9 cellular contexts compared by ENCODE assay signal in the genomic region with DNA sequence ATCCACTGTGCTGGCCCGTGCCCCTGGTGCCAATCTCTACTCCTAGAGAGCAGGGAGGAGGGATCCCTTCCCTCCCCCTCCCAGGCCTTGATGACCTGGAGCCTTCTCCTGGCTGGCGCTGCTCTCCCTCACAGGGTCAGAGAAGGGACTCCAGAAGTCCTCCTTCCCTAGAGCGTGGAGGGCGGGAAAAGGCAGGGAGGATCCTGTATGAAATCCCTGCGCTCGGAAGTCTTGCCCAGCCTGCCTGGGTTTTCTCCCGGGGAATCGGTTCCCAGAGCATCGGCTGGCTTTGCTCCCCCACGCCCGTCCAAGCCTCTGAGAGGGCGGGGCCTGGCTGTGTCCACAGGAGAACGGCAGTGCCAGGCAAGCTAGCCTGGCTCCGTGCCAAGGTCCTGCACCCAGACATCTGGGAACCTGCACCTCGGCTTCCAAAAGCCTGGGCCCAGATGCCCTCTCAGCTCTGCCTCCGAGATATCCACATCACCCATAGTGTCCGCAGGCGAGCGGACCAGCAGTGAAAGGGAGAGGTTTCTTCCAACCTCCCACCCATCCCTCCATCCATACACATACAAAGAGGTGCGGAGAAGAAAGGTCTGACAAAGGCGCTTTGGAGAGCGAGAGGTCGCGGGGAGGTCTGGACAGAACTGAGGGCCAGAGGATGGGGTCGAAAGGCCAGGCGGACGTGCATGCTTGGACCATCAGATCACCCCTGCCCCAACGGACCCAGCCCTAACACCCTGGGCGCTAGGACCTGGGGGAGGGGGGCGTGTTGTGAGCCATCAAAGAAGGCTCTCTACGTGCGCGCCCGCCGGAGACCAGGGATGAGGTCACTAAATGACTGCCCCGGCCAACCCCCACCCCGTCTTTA. TPM values are rescaled to one million over a fixed set of nuclear protein-coding genes. Genes with fewer than 3 reads are reported as not detected.
DNase-seq lines count a peak whose midpoint lies in the region; ATAC-seq, FAIRE-seq and TF ChIP-seq lines count a peak whose summit lies in the region.
"Had no signal": no experiment of that assay in that cellular context is flagged by ENCODE, and none has a peak within 500 bp of the region (broad histone marks: within the 10 kb centered on the region; RNA-seq: fewer than 3 reads in every experiment).

No MANE protein-coding gene starts in this region.

- CTCF ChIA-PET in WTC11 (lab: Charles Lee) (interaction anchor here (0.6 to 7.7 kb wide), 14 partner anchors 11 to 581 kb away, joined by 3 to 49 read pairs (median 6); partner anchors contain the start of genes CD300LG and PPY), H1 (lab: Charles Lee; ENCODE audit: partially characterized antibody) (interaction anchor here (0.7 to 25.8 kb wide), 5 partner anchors 11 to 328 kb away, joined by 3 to 403 read pairs (median 5); no protein-coding TSS in a partner anchor)

- TF ChIP-seq RAD21 in H1 (IDR thresholded peaks at IDR 0.05 in 1 of 2, conservative IDR thresholded peaks at IDR 0.05 in 1 of 2; ENCODE audit: low read depth in 2 of 2, low read length in 2 of 2), result no peak

- peak overlapping the region; percentile 71; the same call in 1 of the 2 replicates for H2BK5ac ChIP-seq in H1 (ENCODE audit: low read depth, low read length)

- FAIRE-seq in H1 (lab: Jason Lieb, UNC), result no peak
- FAIRE-seq: GM18507 had no signal

- H3K4me1 ChIP-seq in HUES48 (ENCODE audit: control insufficient read depth, insufficient read depth, low read length) (peaks cover 27% of the 10 kb centered on the region), H1 (replicated peaks in 1 of 4; ENCODE audit: control insufficient read depth in 3 of 4, insufficient read depth in 4 of 4, low read length in 3 of 4) (peaks cover 4 to 33% (median 27%) of the 10 kb centered on the region in 4 experiments), stomach smooth muscle (ENCODE audit: control insufficient read depth, insufficient read depth, low read length) (peaks cover 30% of the 10 kb centered on the region)

- no peak for TF ChIP-seq EP300 in H1 (IDR thresholded peaks at IDR 0.05; ENCODE audit: borderline replicate concordance in 1 of 2, low read depth in 2 of 2, low read length in 2 of 2)

- no peaks in the 10 kb centered on the region for H3K79me2 ChIP-seq in H1 (ENCODE audit: control insufficient read depth in 1 of 2, insufficient read depth in 2 of 2, low read length in 2 of 2)

- H3K18ac ChIP-seq in H1 (ENCODE audit: extremely low read depth, low read length), result peak overlapping the region; percentile 68; the same call in 1 of the 2 replicates

- no peak overlapping the region for H4K8ac ChIP-seq in H1 (ENCODE audit: extremely low read depth, insufficient read depth, low read length)

- H2AK5ac ChIP-seq in H1 (ENCODE audit: low read depth, low read length), result no peak overlapping the region

- H3K9ac ChIP-seq in HUES48 (ENCODE audit: low read depth, low read length) (no peak overlapping the region), H1 (replicated peaks in 1 of 4; ENCODE audit: extremely low read depth in 1 of 4, low read depth in 3 of 4, low read length in 3 of 4) (no peak overlapping the region), stomach smooth muscle (ENCODE audit: low read length in 2 of 2) (peak overlapping the region; percentile 60 to 96)

- POLR2A ChIA-PET in WTC11 (lab: Charles Lee), result no interaction called here
- POLR2A ChIA-PET in H1 (lab: Charles Lee; ENCODE audit: partially characterized antibody), result interaction anchor here (0.7 to 0.9 kb wide), 2 partner anchors 8 to 10 kb away, joined by 3 to 4 read pairs; no protein-coding TSS in a partner anchor

- peak overlapping the region; percentile 94 to 99 for H3K4me2 ChIP-seq in H1 (ENCODE audit: insufficient read depth in 1 of 2, low read depth in 2 of 2, low read length in 2 of 2)

- DNase-seq in AG08396 (ENCODE audit: low spot score) (peak; percentile 76), WTC11 (ENCODE audit: low spot score) (peak; percentile 86), H1 (ENCODE audit: low read depth in 1 of 2, low spot score in 2 of 2) (peak in 1 of 2 experiments; percentile 90), medulla oblongata (ENCODE audit: extremely low spot score) (peak; percentile 92), NCI-H2107 (lab: John Stamatoyannopoulos, UW) (no peak)

- H3K36me3 Mint-ChIP-seq in WTC11, result no peaks in the 10 kb centered on the region

- peak overlapping the region; percentile 11 for H4K91ac ChIP-seq in H1 (replicated peaks; ENCODE audit: insufficient read length, low read length)

- H4K5ac ChIP-seq in H1 (ENCODE audit: insufficient read length, low read depth, low read length), result no peak overlapping the region

- ATAC-seq in WTC11 (peak; percentile 59), GM21528 (IDR thresholded peaks at IDR 0.05; ENCODE audit: low FRiP score, unreplicated experiment) (no peak)

- H4K20me1 ChIP-seq in H1 (replicated peaks in 1 of 2; ENCODE audit: control insufficient read depth in 1 of 2, insufficient read depth in 2 of 2, low read length in 2 of 2), result no peaks in the 10 kb centered on the region

- H2BK20ac ChIP-seq in H1 (ENCODE audit: low read length), result peak overlapping the region; percentile 75; the same call in 1 of the 2 replicates

- peaks cover 55% of the 10 kb centered on the region for H3K27me3 Mint-ChIP-seq in WTC11 (ENCODE audit: low read depth)

- TF ChIP-seq CTCF in WTC11 (IDR thresholded peaks at IDR 0.05) (no peak), H1 (IDR thresholded peaks at IDR 0.05; ENCODE audit: control extremely low read depth in 1 of 3, insufficient read depth in 1 of 3, low read depth in 1 of 3, low read length in 3 of 3) (no peak)

- WGBS in H1 (ENCODE audit: extremely low coverage in 1 of 2, insufficient coverage in 1 of 2, insufficient read length in 1 of 2, insufficient replicate concordance in 2 of 2, low coverage in 1 of 2, low lambda C conversion rate in 2 of 2, missing lambda C conversion rate in 1 of 2), 2 experiments, result 1% methylated on average over 30 of the region's 37 CpGs; no CpG with 5 or more reads in 1 of the 2 experiments

- H3K4ac ChIP-seq in H1 (replicated peaks; ENCODE audit: insufficient read length, low read depth, low read length), result no peak overlapping the region

- no peak overlapping the region for H3K23ac ChIP-seq in H1 (ENCODE audit: insufficient read length)

- peaks cover 37% of the 10 kb centered on the region for H3K4me1 Mint-ChIP-seq in WTC11

- peak overlapping the region; percentile 84; the same call in 1 of the 2 replicates for H2BK12ac ChIP-seq in H1 (ENCODE audit: low read depth, low read length)

- no peak for TF ChIP-seq POLR2A in H1 (IDR thresholded peaks at IDR 0.05; ENCODE audit: control extremely low read depth in 1 of 2, low read depth in 2 of 2, low read length in 2 of 2)

- no peaks in the 10 kb centered on the region for H3K9me3 ChIP-seq in HUES48 (ENCODE audit: control insufficient read depth, insufficient read depth, low read length)
- no peaks in the 10 kb centered on the region for H3K9me3 ChIP-seq in H1 (ENCODE audit: insufficient read depth in 2 of 2, low read depth in 1 of 2, low read length in 1 of 2)
- H3K9me3 ChIP-seq in stomach smooth muscle (ENCODE audit: control insufficient read depth in 2 of 2, low read length in 2 of 2), result no peaks in the 10 kb centered on the region

- no peak overlapping the region for H3K14ac ChIP-seq in H1 (ENCODE audit: insufficient read length)

- H3K36me3 ChIP-seq in HUES48 (ENCODE audit: control insufficient read depth, insufficient read depth, low read length) (no peaks in the 10 kb centered on the region), H1 (ENCODE audit: control insufficient read depth in 2 of 4, insufficient read depth in 4 of 4, low read length in 3 of 4) (no peaks in the 10 kb centered on the region), stomach smooth muscle (ENCODE audit: control insufficient read depth in 2 of 2, insufficient read depth in 2 of 2, low read length in 2 of 2) (peaks cover 5 to 7% of the 10 kb centered on the region in 2 donors)

- no peak overlapping the region for H3K56ac ChIP-seq in H1 (replicated peaks; ENCODE audit: insufficient read length, low read depth, low read length)

- H2BK120ac ChIP-seq in H1 (replicated peaks; ENCODE audit: low read depth, low read length), result no peak overlapping the region

- no peaks in the 10 kb centered on the region for H3K9me3 Mint-ChIP-seq in WTC11

- no peak overlapping the region for H3K27ac ChIP-seq in HUES48 (ENCODE audit: low read depth, low read length)
- no peak overlapping the region for H3K27ac ChIP-seq in H1 (ENCODE audit: low read depth, low read length)
- H3K27ac ChIP-seq in stomach smooth muscle (ENCODE audit: low read length), result peak overlapping the region; percentile 96

- peak overlapping the region; percentile 3; the same call in 1 of the 2 replicates for H2BK15ac ChIP-seq in H1 (ENCODE audit: low read length)

- no peaks in the 10 kb centered on the region; the same call in 1 of the 2 replicates for H3K79me1 ChIP-seq in H1 (ENCODE audit: low read depth, low read length)

- peak overlapping the region; percentile 14; the same call in 1 of the 2 replicates for H2AFZ ChIP-seq in H1 (ENCODE audit: low read length)

- peak overlapping the region; percentile 75 for H3K4me3 ChIP-seq in HUES48 (ENCODE audit: low read depth, low read length)
- peak overlapping the region; percentile 42 to 81 (median 68) for H3K4me3 ChIP-seq in H1 (ENCODE audit: extremely low read depth in 1 of 4, insufficient read depth in 2 of 4, low read depth in 3 of 4, low read length in 4 of 4)
- H3K4me3 ChIP-seq in stomach smooth muscle (ENCODE audit: low read length in 2 of 2), result peak overlapping the region; percentile 68 to 88

- peaks cover 20% of the 10 kb centered on the region for H3K23me2 ChIP-seq in H1 (ENCODE audit: low read depth, low read length)

- no peak overlapping the region for H3K27ac Mint-ChIP-seq in WTC11

- H3K4me3 Mint-ChIP-seq in WTC11, result peak overlapping the region; percentile 90

- H3K27me3 ChIP-seq in HUES48 (ENCODE audit: control insufficient read depth, insufficient read depth, low read length), result peaks cover 41% of the 10 kb centered on the region
- H3K27me3 ChIP-seq in H1 (replicated peaks in 1 of 4; ENCODE audit: control insufficient read depth in 3 of 4, extremely low read depth in 1 of 4, insufficient read depth in 3 of 4, low read length in 3 of 4), result peaks cover 0 to 21% (median 15%) of the 10 kb centered on the region in 4 experiments; a peak in 5 of 7 replicates
- no peaks in the 10 kb centered on the region for H3K27me3 ChIP-seq in stomach smooth muscle (ENCODE audit: control insufficient read depth in 1 of 2, insufficient read depth in 2 of 2, low read length in 2 of 2)

RNA-seq across cellular contexts. Expression of gene MPP2, which starts 1.1 kb away (rescaled TPM):
- 29.3 to 31.4 TPM (median 29.9 TPM) in 3 replicates for total RNA-seq in WTC11 (2021)
- 30.9 and 31.6 TPM in 2 replicates for total RNA-seq in H1 (2021; fragmentation: NEBNext Ultra II Directional; extraction: Animal tissue kit (Norgen Biotek cat#: 25700))
- 33.5 and 34.1 TPM in 2 replicates for polyA plus RNA-seq in H1 (2011; rRNA removed)
- polyA plus RNA-seq in H1 (2011; cell fraction: cytosol; rRNA removed), result 32.2 TPM
- 34.9 TPM for polyA plus RNA-seq in H1 (2011; cell fraction: nucleus; rRNA removed)
- polyA plus RNA-seq in H1 (2012, experiment 1 of 2), result 24.3 to 30.8 TPM (median 28.2 TPM) in 4 replicates
- 35.9 TPM for polyA plus RNA-seq in H1 (2012, experiment 2 of 2)
- polyA plus RNA-seq in H1 (2013, experiment 1 of 2), result 12.0 TPM
- polyA plus RNA-seq in H1 (2013, experiment 2 of 2), result 12.3 TPM
- 41.6 and 46.0 TPM in 2 replicates for polyA minus RNA-seq in H1 (2011; rRNA and poly(A)+ RNA removed)
- 23.7 TPM for polyA minus RNA-seq in H1 (2011; cell fraction: cytosol; rRNA and poly(A)+ RNA removed)
- polyA minus RNA-seq in H1 (2011; cell fraction: nucleus; rRNA and poly(A)+ RNA removed), result 15.2 TPM

RNA-seq across cellular contexts. Expression of gene PPY, which starts 36.1 kb away (rescaled TPM):
- total RNA-seq in WTC11 (2021), result not detected in 3 replicates
- total RNA-seq in H1 (2021; fragmentation: NEBNext Ultra II Directional; extraction: Animal tissue kit (Norgen Biotek cat#: 25700)), result not detected in 2 replicates
- polyA plus RNA-seq in H1 (2011; rRNA removed), result 0.26 TPM in 1 of 2 replicates, not detected in the other
- polyA plus RNA-seq in H1 (2011; cell fraction: cytosol; rRNA removed), result 0.31 TPM
- polyA plus RNA-seq in H1 (2011; cell fraction: nucleus; rRNA removed), result 0.51 TPM
- not detected in 4 replicates for polyA plus RNA-seq in H1 (2012, experiment 1 of 2)
- not detected for polyA plus RNA-seq in H1 (2012, experiment 2 of 2)
- polyA plus RNA-seq in H1 (2013, experiment 1 of 2), result 0.26 TPM
- 0.42 TPM for polyA plus RNA-seq in H1 (2013, experiment 2 of 2)
- not detected in 2 replicates for polyA minus RNA-seq in H1 (2011; rRNA and poly(A)+ RNA removed)
- polyA minus RNA-seq in H1 (2011; cell fraction: cytosol; rRNA and poly(A)+ RNA removed), result not detected
- not detected for polyA minus RNA-seq in H1 (2011; cell fraction: nucleus; rRNA and poly(A)+ RNA removed)

RNA-seq across cellular contexts. Expression of gene PYY, which starts 47.5 kb away (rescaled TPM):
- 0.72 to 1.1 TPM (median 0.94 TPM) in 3 replicates for total RNA-seq in WTC11 (2021)
- 0.42 and 0.93 TPM in 2 replicates for total RNA-seq in H1 (2021; fragmentation: NEBNext Ultra II Directional; extraction: Animal tissue kit (Norgen Biotek cat#: 25700))
- polyA plus RNA-seq in H1 (2011; rRNA removed), result 2.7 and 3.4 TPM in 2 replicates
- 1.0 TPM for polyA plus RNA-seq in H1 (2011; cell fraction: cytosol; rRNA removed)
- 2.4 TPM for polyA plus RNA-seq in H1 (2011; cell fraction: nucleus; rRNA removed)
- polyA plus RNA-seq in H1 (2012, experiment 1 of 2), result 1.0 to 3.2 TPM (median 1.7 TPM) in 4 replicates
- 2.4 TPM for polyA plus RNA-seq in H1 (2012, experiment 2 of 2)
- 3.9 TPM for polyA plus RNA-seq in H1 (2013, experiment 1 of 2)
- 4.8 TPM for polyA plus RNA-seq in H1 (2013, experiment 2 of 2)
- 0.57 TPM in 1 of 2 replicates, not detected in the other for polyA minus RNA-seq in H1 (2011; rRNA and poly(A)+ RNA removed)
- not detected for polyA minus RNA-seq in H1 (2011; cell fraction: cytosol; rRNA and poly(A)+ RNA removed)
- not detected for polyA minus RNA-seq in H1 (2011; cell fraction: nucleus; rRNA and poly(A)+ RNA removed)

RNA-seq across cellular contexts. Expression of gene CD300LG, which starts 59.2 kb away (rescaled TPM):
- total RNA-seq in WTC11 (2021), result not detected in 3 replicates
- total RNA-seq in H1 (2021; fragmentation: NEBNext Ultra II Directional; extraction: Animal tissue kit (Norgen Biotek cat#: 25700)), result not detected in 2 replicates
- polyA plus RNA-seq in H1 (2011; rRNA removed), result 0.06 and 0.14 TPM in 2 replicates
- 0.13 TPM for polyA plus RNA-seq in H1 (2011; cell fraction: cytosol; rRNA removed)
- not detected for polyA plus RNA-seq in H1 (2011; cell fraction: nucleus; rRNA removed)
- polyA plus RNA-seq in H1 (2012, experiment 1 of 2), result 0.11 TPM in 1 of 4 replicates, not detected in the others
- polyA plus RNA-seq in H1 (2012, experiment 2 of 2), result not detected
- polyA plus RNA-seq in H1 (2013, experiment 1 of 2), result 0.02 TPM
- 0.02 TPM for polyA plus RNA-seq in H1 (2013, experiment 2 of 2)
- 0.17 TPM in 1 of 2 replicates, not detected in the other for polyA minus RNA-seq in H1 (2011; rRNA and poly(A)+ RNA removed)
- polyA minus RNA-seq in H1 (2011; cell fraction: cytosol; rRNA and poly(A)+ RNA removed), result not detected
- not detected for polyA minus RNA-seq in H1 (2011; cell fraction: nucleus; rRNA and poly(A)+ RNA removed)

Comparison
In these comparisons a context has a peak if more than half of its experiments do, and no peak if none do; other contexts are left out.
1. H3K9ac ChIP-seq: peak in stomach smooth muscle (2 of 2); none in HUES48 (single experiment) and H1 (0 of 4).
2. Peak in every context shown above with its lines, with median percentiles within 50 percentile points of each other: H3K4me3 ChIP-seq.